In the genomic region with DNA sequence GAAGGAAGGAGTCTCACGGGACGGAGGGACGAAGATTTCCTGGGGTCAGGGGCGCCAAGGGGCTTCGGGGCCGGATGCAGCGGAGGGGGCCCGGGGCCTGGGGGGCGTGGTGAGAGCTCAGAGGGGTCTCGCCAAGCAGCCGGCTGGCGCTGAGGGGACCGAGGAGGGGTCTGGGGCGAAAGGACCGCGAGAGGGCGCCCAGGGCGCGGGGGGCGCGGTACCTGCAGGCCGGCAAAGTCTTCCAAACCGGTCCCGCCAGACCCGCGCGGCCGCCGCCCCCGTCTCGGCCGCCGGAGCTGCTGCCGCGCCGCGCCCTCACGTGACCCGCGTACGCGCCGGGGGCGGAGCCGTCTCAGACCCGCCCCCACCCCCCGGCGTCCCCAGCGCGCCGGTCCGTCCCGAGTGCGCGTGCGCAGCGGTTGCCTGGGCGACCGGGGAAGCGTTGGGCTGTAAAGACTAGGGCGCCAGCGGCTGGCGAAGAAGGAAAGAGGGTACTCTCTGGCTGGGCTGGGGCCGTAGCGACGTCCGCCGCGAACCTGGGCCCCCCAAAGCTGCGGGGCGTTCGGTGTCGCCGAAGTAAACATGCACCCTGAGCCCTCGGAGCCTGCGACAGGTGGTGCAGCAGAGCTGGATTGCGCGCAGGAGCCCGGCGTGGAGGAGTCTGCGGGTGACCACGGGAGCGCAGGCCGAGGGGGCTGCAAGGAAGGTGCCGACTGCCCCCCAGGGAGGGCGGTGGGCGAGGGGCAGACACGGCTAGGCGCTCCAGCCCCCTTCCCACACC, we compare ENCODE assay signal across 8 cellular contexts. TPM values are rescaled to one million over a fixed set of nuclear protein-coding genes. Genes with fewer than 3 reads are reported as not detected.
DNase-seq lines count a peak whose midpoint lies in the region; ATAC-seq and TF ChIP-seq lines count a peak whose summit lies in the region.

A gene (plus strand): TSS at position 450 of the 781 bp plus-strand sequence. CDS start 133 bp downstream, at position 583.
A gene (minus strand): TSS at position 319 of the 781 bp plus-strand sequence. CDS start 13,856 bp downstream, outside the sequence.

- H3K9me3 Mint-ChIP-seq in CD4-positive, alpha-beta memory T cell, result no peaks in the 10 kb centered on the region
- peaks cover 2% of the 10 kb centered on the region for H3K9me3 Mint-ChIP-seq in endodermal cell
- peaks cover 6% of the 10 kb centered on the region for H3K9me3 Mint-ChIP-seq in mesothelial cell of epicardium

- intact Hi-C loops in CD4-positive, alpha-beta memory T cell (cut with micrococcal nuclease), result loop anchor here (1.0 kb wide), 2 partner anchors 29 to 42 kb away; a partner anchor contains a TSS

- POLR2A ChIA-PET in CD4-positive, alpha-beta memory T cell (lab: Charles Lee; ENCODE audit: partially characterized antibody), result interaction anchor here (0.8 to 4.2 kb wide), 6 partner anchors 13 to 57 kb away, joined by 3 to 55 read pairs (median 4); a partner anchor contains a TSS

- CTCF ChIA-PET in CD4-positive, alpha-beta memory T cell (lab: Charles Lee; ENCODE audit: partially characterized antibody), result interaction anchor here (0.8 to 2.0 kb wide), 4 partner anchors 9 to 59 kb away, joined by 3 to 5 read pairs (median 4); a partner anchor contains a TSS

- peak within 1 kb of the TSS; percentile 92 to 98 (median 94) for H3K4me3 Mint-ChIP-seq in CD4-positive, alpha-beta memory T cell
- H3K4me3 Mint-ChIP-seq in endodermal cell (peak within 1 kb of the TSS; percentile 97), mesothelial cell of epicardium (peak within 1 kb of the TSS; percentile 97)

- WGBS in endodermal cell (ENCODE audit: insufficient coverage in 1 of 2, insufficient read length in 1 of 2), 2 experiments, result 0 to 1% methylated on average over 46 to 88 of the region's 89 CpGs

- H3K4me1 Mint-ChIP-seq in CD4-positive, alpha-beta memory T cell, result peaks cover 4 to 19% (median 12%) of the 10 kb centered on the region in 4 donors
- H3K4me1 Mint-ChIP-seq in endodermal cell (peaks cover 2% of the 10 kb centered on the region), mesothelial cell of epicardium (peaks cover 6% of the 10 kb centered on the region)

- peak within 1 kb of the TSS; percentile 61 to 78 for H3K4me3 ChIP-seq in CD4-positive, alpha-beta memory T cell (ENCODE audit: low read length in 2 of 2)
- H3K4me3 ChIP-seq in endodermal cell (ENCODE audit: low read length), result peak within 1 kb of the TSS; percentile 96

- H3K9me3 ChIP-seq in CD4-positive, alpha-beta memory T cell (ENCODE audit: control insufficient read depth in 1 of 2, low read length in 2 of 2), result no peaks in the 10 kb centered on the region
- peaks cover 12% of the 10 kb centered on the region for H3K9me3 ChIP-seq in endodermal cell (ENCODE audit: control insufficient read depth, low read length)

- H3K36me3 Mint-ChIP-seq in CD4-positive, alpha-beta memory T cell, result peaks cover 0 to 7% of the 10 kb centered on the region in 2 donors
- H3K36me3 Mint-ChIP-seq in endodermal cell (ENCODE audit: low read depth) (peaks cover 9% of the 10 kb centered on the region), mesothelial cell of epicardium (peaks cover 7% of the 10 kb centered on the region)

- H3K9ac ChIP-seq in endodermal cell (ENCODE audit: extremely low read depth, low read length, poor library complexity, severe bottlenecking), result peak within 1 kb of the TSS; percentile 68

- H3K27ac Mint-ChIP-seq in CD4-positive, alpha-beta memory T cell, result peak within 1 kb of the TSS; percentile 49 to 95 (median 91)
- peak within 1 kb of the TSS; percentile 92 for H3K27ac Mint-ChIP-seq in endodermal cell
- H3K27ac Mint-ChIP-seq in mesothelial cell of epicardium, result peak within 1 kb of the TSS; percentile 96

- ATAC-seq in GM19372 (IDR thresholded peaks at IDR 0.05; ENCODE audit: low read depth, unreplicated experiment), result peak; percentile 85
- ATAC-seq in HG03520 (IDR thresholded peaks at IDR 0.05; ENCODE audit: unreplicated experiment), result peak; percentile 77

- DNase-seq in CD4-positive, alpha-beta memory T cell, result peak; percentile 89 to 95 (median 93)
- DNase-seq in NK-92 (lab: John Stamatoyannopoulos, UW; ENCODE audit: unreplicated experiment), result peak; percentile 48
- peak; percentile 90 to 96 (median 91) for DNase-seq in activated CD8-positive, alpha-beta memory T cell treated with anti-CD3 and anti-CD28 coated beads for 48 hours (ENCODE audit: low read depth in 2 of 3, low spot score in 2 of 3)
- DNase-seq in endodermal cell, result peak; percentile 98
- DNase-seq in mesothelial cell of epicardium (ENCODE audit: low spot score in 2 of 2, unreplicated experiment in 2 of 2), result peak; percentile 94 to 99
- DNase-seq in stimulated activated CD8-positive, alpha-beta memory T cell treated with anti-CD3 and anti-CD28 coated beads, Interleukin-15, amount 100 ng/mL, for 1 hour (ENCODE audit: low read depth), result peak; percentile 88

- peaks cover 13% of the 10 kb centered on the region for H3K4me1 ChIP-seq in CD4-positive, alpha-beta memory T cell (ENCODE audit: insufficient read depth, low read length)
- no peaks in the 10 kb centered on the region for H3K4me1 ChIP-seq in endodermal cell (ENCODE audit: control insufficient read depth, insufficient read depth, low read length)

- H3K36me3 ChIP-seq in CD4-positive, alpha-beta memory T cell (ENCODE audit: insufficient read depth, low read length), result no peaks in the 10 kb centered on the region
- peaks cover 3% of the 10 kb centered on the region for H3K36me3 ChIP-seq in endodermal cell (ENCODE audit: control insufficient read depth, insufficient read depth, low read length)

- H3K27me3 ChIP-seq in CD4-positive, alpha-beta memory T cell (ENCODE audit: insufficient read depth, low read length), result no peaks in the 10 kb centered on the region
- peaks cover 20% of the 10 kb centered on the region for H3K27me3 ChIP-seq in endodermal cell (ENCODE audit: control insufficient read depth, insufficient read depth, low read length, poor library complexity, severe bottlenecking)

- TF ChIP-seq CTCF in endodermal cell (conservative IDR thresholded peaks at IDR 0.05) (peak; percentile 57), mesothelial cell of epicardium (IDR thresholded peaks at IDR 0.05; ENCODE audit: unreplicated experiment) (no peak)

- peak within 1 kb of the TSS; percentile 65 for H3K27ac ChIP-seq in CD4-positive, alpha-beta memory T cell (ENCODE audit: low read depth, low read length)
- peak within 1 kb of the TSS; percentile 76 for H3K27ac ChIP-seq in endodermal cell (ENCODE audit: low read depth, low read length)

- H3K27me3 Mint-ChIP-seq in CD4-positive, alpha-beta memory T cell, result peaks cover 3 to 6% of the 10 kb centered on the region in 2 donors
- peaks cover 18% of the 10 kb centered on the region for H3K27me3 Mint-ChIP-seq in endodermal cell (ENCODE audit: insufficient read depth)
- H3K27me3 Mint-ChIP-seq in mesothelial cell of epicardium (ENCODE audit: low read depth), result peaks cover 11% of the 10 kb centered on the region

RNA-seq across cellular contexts. Expression of the first gene that starts in this region (rescaled TPM):
- under 1 TPM in 1 of 2 experiments, not detected in 1; 0.19 TPM for total RNA-seq in CD4-positive, alpha-beta memory T cell
- polyA plus RNA-seq in CD4-positive, alpha-beta memory T cell, result 1 to 10 TPM in 1 of 2 donors, not detected in 1; 1.2 TPM
- total RNA-seq in endodermal cell (under 1 TPM; 0.59 to 0.66 TPM), mesothelial cell of epicardium (0.18 to 0.47 TPM (median 0.22 TPM) in 3 replicates)
- 0.57 TPM for polyA plus RNA-seq in endodermal cell (2013, experiment 1 of 2)
- 0.54 TPM for polyA plus RNA-seq in endodermal cell (2013, experiment 2 of 2)

RNA-seq across cellular contexts. Expression of the second gene that starts in this region (rescaled TPM):
- 10 to 100 TPM; 20.1 to 23.0 TPM for total RNA-seq in CD4-positive, alpha-beta memory T cell
- 10 to 100 TPM in 1 of 2 donors, 1 to 10 TPM in 1; 9.9 to 11.4 TPM for polyA plus RNA-seq in CD4-positive, alpha-beta memory T cell
- total RNA-seq in endodermal cell (10 to 100 TPM; 49.5 to 68.3 TPM), mesothelial cell of epicardium (47.6 to 50.0 TPM (median 48.9 TPM) in 3 replicates)
- 73.7 TPM for polyA plus RNA-seq in endodermal cell (2013, experiment 1 of 2)
- 66.8 TPM for polyA plus RNA-seq in endodermal cell (2013, experiment 2 of 2)

Comparison
In these comparisons a context has a peak if more than half of its experiments do, and no peak if none do; other contexts are left out.
1. Peak in every context shown above with its lines: DNase-seq, ATAC-seq, H3K4me3 ChIP-seq and H3K27ac ChIP-seq.
2. DNase-seq: peak in every context shown above with its lines; median percentile 98 in endodermal cell; 96 in mesothelial cell of epicardium; 93 in CD4-positive, alpha-beta memory T cell; 91 in activated CD8-positive, alpha-beta memory T cell treated with anti-CD3 and anti-CD28 coated beads for 48 hours; 88 in stimulated activated CD8-positive, alpha-beta memory T cell treated with anti-CD3 and anti-CD28 coated beads, Interleukin-15, amount 100 ng/mL, for 1 hour; 48 in NK-92.